Comparison of ENCODE assay signal across 10 cellular contexts in genomic region chr21:38297871-38298270, GRCh38. TPM values are rescaled to one million over a fixed set of nuclear protein-coding genes. Genes with fewer than 3 reads are reported as not detected.
"Had no signal": no experiment of that assay in that cellular context is flagged by ENCODE, and none has a peak within 500 bp of the region (broad histone marks: within the 10 kb centered on the region; RNA-seq: fewer than 3 reads in every experiment).

No MANE protein-coding gene starts in this region.

- ATAC-seq: activated CD4-positive, CD25-positive, alpha-beta regulatory T cell treated with anti-CD3 and anti-CD28 coated beads, Interleukin-2, amount 50 U/mL, for 24 hours; gastroesophageal sphincter; natural killer cell treated with Interleukin-12 subunit alpha and Interleukin-12 subunit beta and Interleukin-15 and Interleukin-18, amount 100 ng/mL, for 72 hours; stimulated activated effector memory CD8-positive, alpha-beta T cell treated with anti-CD3 and anti-CD28 coated beads, Interleukin-12 subunit alpha, Interleukin-12 subunit beta, amount 100 ng/mL, for 72 hours had no signal

- H3K4me3 ChIP-seq: gastroesophageal sphincter, pancreas, tibial nerve had no signal

- H3K36me3 ChIP-seq: gastroesophageal sphincter, pancreas, tibial nerve had no signal

- H3K27me3 ChIP-seq: pancreas, tibial nerve had no signal

- H3K27ac ChIP-seq: pancreas, tibial nerve had no signal

- DNase-seq: activated T-cell treated with anti-CD3 and anti-CD28 coated beads, Interleukin-2, amount 50 U/mL, for 1 hour; effector memory CD4-positive, alpha-beta T cell; kidney; pancreas; small intestine had no signal

- H3K9me3 ChIP-seq: gastroesophageal sphincter, pancreas, tibial nerve had no signal

RNA-seq across cellular contexts. Expression of gene KCNJ15, which starts 41.1 kb away (rescaled TPM):
- total RNA-seq: natural killer cell treated with Interleukin-12 subunit alpha and Interleukin-12 subunit beta and Interleukin-15 and Interleukin-18, amount 100 ng/mL, for 72 hours had no signal
